ENCODE assay signal across 9 cellular contexts in the genomic region with DNA sequence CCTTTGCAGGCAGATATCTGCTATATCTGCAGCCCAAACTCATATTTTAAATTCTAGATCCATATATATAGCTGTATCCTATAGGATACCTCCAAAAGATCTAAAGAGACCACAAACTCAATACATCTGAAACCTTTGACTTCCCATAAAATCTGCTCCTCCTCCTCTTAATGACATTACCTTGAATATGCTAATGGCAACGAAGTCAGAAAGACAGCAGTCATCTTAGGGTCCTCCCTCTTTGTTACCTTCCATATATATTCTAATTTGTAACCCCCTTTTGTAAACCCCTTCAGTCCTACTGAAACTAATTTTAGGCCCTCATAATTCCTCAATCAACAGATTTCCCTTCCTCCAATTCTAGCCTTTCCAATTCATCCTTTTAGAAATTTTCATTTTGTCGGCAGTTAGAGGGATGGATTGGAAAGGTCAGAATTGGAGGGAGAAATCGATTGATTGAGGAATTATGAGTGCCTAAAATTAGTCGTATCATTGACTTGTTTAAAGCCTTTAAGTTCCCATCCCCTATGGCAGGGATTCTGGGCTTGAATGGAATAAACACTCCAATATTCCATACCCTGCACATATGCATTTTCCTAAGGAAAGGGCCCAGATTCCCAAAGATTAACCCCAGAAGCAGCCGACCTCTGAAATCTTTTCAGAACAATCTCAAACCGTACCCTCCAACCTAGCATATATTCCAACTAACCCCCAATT. TPM values are rescaled to one million over a fixed set of nuclear protein-coding genes. Genes with fewer than 3 reads are reported as not detected.
A peak's percentile ranks its signal among the peaks of the same experiment; 100 is the strongest.
DNase-seq lines count a peak whose midpoint lies in the region; ATAC-seq and TF ChIP-seq lines count a peak whose summit lies in the region.
"Had no signal": no experiment of that assay in that cellular context is flagged by ENCODE, and none has a peak within 500 bp of the region (broad histone marks: within the 10 kb centered on the region; RNA-seq: fewer than 3 reads in every experiment).

No MANE protein-coding gene starts in this region.

- in situ Hi-C loops in GM13976 (cut with MboI; ENCODE audit: low sequenced_read_pairs, unreplicated experiment): no loop called here

- TF ChIP-seq CTCF in CD4-positive, alpha-beta T cell (IDR thresholded peaks at IDR 0.05): no peak
- TF ChIP-seq CTCF in dorsolateral prefrontal cortex (IDR thresholded peaks at IDR 0.05 in 54 of 56, conservative IDR thresholded peaks at IDR 0.05 in 2 of 56; ENCODE audit: low read depth in 1 of 56, partially characterized antibody in 56 of 56): no peak
- TF ChIP-seq CTCF in osteoblast (IDR thresholded peaks at IDR 0.05; ENCODE audit: extremely low read depth, low read depth, low read length): no peak
- no peak for TF ChIP-seq CTCF in GM13976 (IDR thresholded peaks at IDR 0.05; ENCODE audit: borderline replicate concordance, control extremely low read depth, extremely low read depth, insufficient read depth, missing control alignments)

- H3K4me3 Mint-ChIP-seq in CD4-positive, alpha-beta T cell: peak overlapping the region; percentile 78
- H3K4me3 Mint-ChIP-seq: dendritic cell treated with granulocyte-macrophage colony-stimulating factor and Interleukin-4, amounts not matched to agents 40 ng/mL and 50 ng/mL, for 4 days had no signal

- H3K4me1 Mint-ChIP-seq in CD4-positive, alpha-beta T cell (ENCODE audit: low read depth): peaks cover 69% of the 10 kb centered on the region

- ATAC-seq in CD4-positive, alpha-beta T cell (ENCODE audit: poor library complexity): no peak
- no peak for ATAC-seq in HG03520 (IDR thresholded peaks at IDR 0.05; ENCODE audit: unreplicated experiment)

- H3K9me3 ChIP-seq in CD4-positive, alpha-beta T cell (ENCODE audit: control insufficient read depth, low read length): no peaks in the 10 kb centered on the region
- H3K9me3 ChIP-seq in HUES64 (ENCODE audit: insufficient read depth, low read depth, low read length) (no peaks in the 10 kb centered on the region), osteoblast (ENCODE audit: low read depth, low read length) (no peaks in the 10 kb centered on the region)

- POLR2A ChIA-PET in CD4-positive, alpha-beta T cell (lab: Charles Lee): interaction anchor here (0.9 to 10.6 kb wide), 4 partner anchors 10 to 1059 kb away, joined by 3 to 149 read pairs (median 12); partner anchors contain the start of gene HBP1

- peaks cover 33% of the 10 kb centered on the region for H3K4me1 ChIP-seq in HUES64 (ENCODE audit: insufficient read depth, low read length)
- H3K4me1 ChIP-seq in osteoblast (ENCODE audit: insufficient read depth, low read length): peaks cover 13% of the 10 kb centered on the region

- intact Hi-C loops in CD4-positive, alpha-beta T cell (cut with DNase I, micrococcal nuclease): loop anchor here (2.0 to 5.0 kb wide), 7 partner anchors 17 to 1063 kb away; partner anchors contain the start of genes ATXN7L1 (in 2 of the 2), NAMPT (in 2 of the 2) and RINT1 (in 1 of the 2)
- intact Hi-C loops in dorsolateral prefrontal cortex (cut with DNase I): loop anchor here (5.0 to 10.0 kb wide), 2 partner anchors 175 to 232 kb away; partner anchors contain the start of genes ATXN7L1 (in 1 of the 2) and NAMPT (in 1 of the 2)

- CTCF ChIA-PET in CD4-positive, alpha-beta T cell (lab: Charles Lee): interaction anchor here (0.6 to 2.9 kb wide), 3 partner anchors 10 to 45 kb away, joined by 3 to 11 read pairs (median 3); no protein-coding TSS in a partner anchor

- H3K4me3 ChIP-seq in HUES64 (ENCODE audit: low read length) (peak overlapping the region; percentile 91), dorsolateral prefrontal cortex (peak overlapping the region in 49 of 59 donors; percentile 0 to 90 (median 81)), osteoblast (ENCODE audit: insufficient read depth, low read length) (no peak overlapping the region)

- no peak overlapping the region for H2AFZ ChIP-seq in osteoblast (ENCODE audit: low read length)

- DNase-seq in CD4-positive, alpha-beta T cell: no peak
- DNase-seq in dorsolateral prefrontal cortex (no peak), osteoblast (ENCODE audit: insufficient read length, low spot score, missing footprints) (no peak), caudate nucleus (lab: John Stamatoyannopoulos, UW) (no peak), COR-L47 (lab: John Stamatoyannopoulos, UW) (no peak), GM13976 (ENCODE audit: low spot score) (no peak)

- no peak overlapping the region for H3K27ac ChIP-seq in CD4-positive, alpha-beta T cell (ENCODE audit: low read depth, low read length)
- H3K27ac ChIP-seq in HUES64 (ENCODE audit: low read depth, low read length) (no peak overlapping the region), dorsolateral prefrontal cortex (peak overlapping the region in 12 of 59 donors; percentile 0 to 99 (median 26)), osteoblast (ENCODE audit: low read depth, low read length) (no peak overlapping the region), caudate nucleus (ENCODE audit: low read depth, low read length) (no peak overlapping the region)

- H3K9me3 Mint-ChIP-seq in CD4-positive, alpha-beta T cell: no peaks in the 10 kb centered on the region
- H3K9me3 Mint-ChIP-seq: dendritic cell treated with granulocyte-macrophage colony-stimulating factor and Interleukin-4, amounts not matched to agents 40 ng/mL and 50 ng/mL, for 4 days had no signal

- H3K9ac ChIP-seq in HUES64 (ENCODE audit: low read depth, low read length): no peak overlapping the region

- H3K36me3 ChIP-seq in HUES64 (ENCODE audit: insufficient read depth, low read length) (no peaks in the 10 kb centered on the region), osteoblast (ENCODE audit: insufficient read depth, low read length) (no peaks in the 10 kb centered on the region)

- H3K36me3 Mint-ChIP-seq in CD4-positive, alpha-beta T cell (ENCODE audit: low read depth): peaks cover 26% of the 10 kb centered on the region

- H3K27me3 Mint-ChIP-seq in CD4-positive, alpha-beta T cell: no peaks in the 10 kb centered on the region
- H3K27me3 Mint-ChIP-seq: dendritic cell treated with granulocyte-macrophage colony-stimulating factor and Interleukin-4, amounts not matched to agents 40 ng/mL and 50 ng/mL, for 4 days had no signal

- no peaks in the 10 kb centered on the region for H3K27me3 ChIP-seq in CD4-positive, alpha-beta T cell (ENCODE audit: control insufficient read depth, insufficient read depth, low read length)
- peaks cover 14% of the 10 kb centered on the region for H3K27me3 ChIP-seq in HUES64 (ENCODE audit: insufficient read depth, low read length)
- H3K27me3 ChIP-seq in dorsolateral prefrontal cortex: no peaks in the 10 kb centered on the region
- no peaks in the 10 kb centered on the region for H3K27me3 ChIP-seq in osteoblast (ENCODE audit: insufficient read depth, low read length)

- H3K79me2 ChIP-seq in osteoblast (ENCODE audit: insufficient read depth, low read length): peaks cover 69% of the 10 kb centered on the region

- peaks cover 7% of the 10 kb centered on the region for H4K20me1 ChIP-seq in osteoblast (ENCODE audit: insufficient read depth, low read length)

- WGBS in HUES64: 69% methylated on average over 6 of the region's 6 CpGs

- H3K27ac Mint-ChIP-seq in CD4-positive, alpha-beta T cell: peak overlapping the region; percentile 90
- H3K27ac Mint-ChIP-seq: dendritic cell treated with granulocyte-macrophage colony-stimulating factor and Interleukin-4, amounts not matched to agents 40 ng/mL and 50 ng/mL, for 4 days had no signal

- peak overlapping the region; percentile 88 for H3K4me2 ChIP-seq in osteoblast (ENCODE audit: insufficient read depth, low read length)

RNA-seq across cellular contexts. Expression of gene SYPL1, which starts 2.4 kb away (rescaled TPM):
- 10 to 100 TPM; 51.2 to 53.1 TPM for total RNA-seq in CD4-positive, alpha-beta T cell
- polyA plus RNA-seq in HUES64 (2013, experiment 1 of 2): 50.5 TPM
- polyA plus RNA-seq in HUES64 (2013, experiment 2 of 2): 55.5 TPM
- 10 to 100 TPM; 21.3 to 84.1 (median 36.2) TPM for total RNA-seq in dorsolateral prefrontal cortex
- total RNA-seq in osteoblast: 36.9 and 39.5 TPM in 2 replicates
